In the genomic region with DNA sequence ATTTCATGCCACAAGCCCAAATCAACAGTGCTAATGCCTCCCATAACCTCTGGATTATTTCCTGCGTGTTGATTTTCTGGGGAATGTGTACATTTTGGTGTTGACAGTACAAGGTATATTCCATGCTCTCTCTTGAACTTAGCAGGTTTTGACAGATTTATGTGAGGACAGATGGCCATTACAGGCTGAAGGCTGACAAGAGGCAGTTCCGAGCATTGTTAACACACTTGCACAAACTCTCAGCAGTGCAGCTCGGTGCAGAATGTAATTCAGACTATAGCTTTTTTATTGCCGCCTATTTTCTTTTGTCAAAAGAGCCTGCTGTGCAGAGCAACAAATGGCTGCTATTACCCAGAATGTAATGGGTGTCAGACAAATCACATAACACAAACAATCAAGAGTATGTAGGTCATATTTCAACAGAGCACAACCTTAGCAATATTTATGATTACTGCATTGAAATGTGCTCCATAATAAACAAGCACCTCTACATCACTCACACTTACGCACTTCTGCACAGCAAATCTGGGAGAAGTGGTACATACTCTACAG, we compare ENCODE assay signal across 1 cellular context.
TF ChIP-seq lines count a peak whose summit lies in the region.

No MANE protein-coding gene starts in this region.

TF ChIP-seq in IMR-90, 13 proteins besides CTCF, POLR2A, EP300 and RAD21 (continued from another document):
- TF ChIP-seq, protein P1, sequence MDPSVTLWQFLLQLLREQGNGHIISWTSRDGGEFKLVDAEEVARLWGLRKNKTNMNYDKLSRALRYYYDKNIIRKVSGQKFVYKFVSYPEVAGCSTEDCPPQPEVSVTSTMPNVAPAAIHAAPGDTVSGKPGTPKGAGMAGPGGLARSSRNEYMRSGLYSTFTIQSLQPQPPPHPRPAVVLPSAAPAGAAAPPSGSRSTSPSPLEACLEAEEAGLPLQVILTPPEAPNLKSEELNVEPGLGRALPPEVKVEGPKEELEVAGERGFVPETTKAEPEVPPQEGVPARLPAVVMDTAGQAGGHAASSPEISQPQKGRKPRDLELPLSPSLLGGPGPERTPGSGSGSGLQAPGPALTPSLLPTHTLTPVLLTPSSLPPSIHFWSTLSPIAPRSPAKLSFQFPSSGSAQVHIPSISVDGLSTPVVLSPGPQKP (IDR thresholded peaks at IDR 0.05; ENCODE audit: borderline replicate concordance, low read depth, low read length) = no peak
- TF ChIP-seq MAFK (IDR thresholded peaks at IDR 0.05; ENCODE audit: low read depth, low read length) (no peak), FOS (IDR thresholded peaks at IDR 0.05; ENCODE audit: low read depth, low read length) (no peak), CEBPB (IDR thresholded peaks at IDR 0.05; ENCODE audit: low read depth, low read length) (no peak), RCOR1 (IDR thresholded peaks at IDR 0.05; ENCODE audit: insufficient replicate concordance, low read length) (no peak), NFE2L2 (IDR thresholded peaks at IDR 0.05; ENCODE audit: low read depth, low read length) (no peak), RFX5 (IDR thresholded peaks at IDR 0.05; ENCODE audit: low read depth, low read length) (no peak), MXI1 (IDR thresholded peaks at IDR 0.05; ENCODE audit: borderline replicate concordance, low read depth, low read length) (no peak), BHLHE40 (IDR thresholded peaks at IDR 0.05; ENCODE audit: low read depth, low read length) (no peak), MAZ (IDR thresholded peaks at IDR 0.05; ENCODE audit: borderline replicate concordance, low read depth, low read length) (no peak), SMC3 (IDR thresholded peaks at IDR 0.05; ENCODE audit: low read depth, low read length) (no peak)
